24 cellular contexts compared by ENCODE assay signal in the genomic region with DNA sequence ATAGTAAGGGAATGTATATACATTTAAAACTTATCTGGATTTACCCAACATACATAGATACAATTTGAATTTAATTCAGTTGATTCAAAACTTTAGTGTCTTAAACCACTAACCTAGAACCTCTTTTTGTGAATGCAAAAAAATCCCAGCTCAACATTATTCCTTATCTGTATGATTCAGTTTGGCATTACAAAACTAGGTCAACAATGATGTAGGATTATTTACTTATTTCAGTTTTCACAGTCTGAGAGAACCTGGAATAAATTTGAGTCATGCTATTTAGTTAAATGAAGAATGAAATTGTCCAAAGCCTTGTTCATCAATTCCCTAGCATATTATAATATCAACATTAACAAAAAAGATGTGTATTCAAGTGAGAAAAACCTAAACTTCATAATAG. TPM values are rescaled to one million over a fixed set of nuclear protein-coding genes. Genes with fewer than 3 reads are reported as not detected.
DNase-seq lines count a peak whose midpoint lies in the region; ATAC-seq and TF ChIP-seq lines count a peak whose summit lies in the region.
"Had no signal": no experiment of that assay in that cellular context is flagged by ENCODE, and none has a peak within 500 bp of the region (broad histone marks: within the 10 kb centered on the region; RNA-seq: fewer than 3 reads in every experiment).

No MANE protein-coding gene starts in this region.

- H3K4me3 ChIP-seq in cardiac fibroblast (replicated peaks in 1 of 2; ENCODE audit: low read depth in 2 of 2, low read length in 2 of 2) (no peak overlapping the region), osteoblast (ENCODE audit: insufficient read depth, low read length) (no peak overlapping the region), tibial nerve (no peak overlapping the region), body of pancreas (no peak overlapping the region)

- no peak for TF ChIP-seq CTCF in VCaP (conservative IDR thresholded peaks at IDR 0.05)
- TF ChIP-seq CTCF in cardiac fibroblast (IDR thresholded peaks at IDR 0.05; ENCODE audit: low read depth, low read length) = no peak
- no peak for TF ChIP-seq CTCF in osteoblast (IDR thresholded peaks at IDR 0.05; ENCODE audit: extremely low read depth, low read depth, low read length)
- TF ChIP-seq CTCF in tibial nerve (IDR thresholded peaks at IDR 0.05) = no peak
- TF ChIP-seq CTCF in body of pancreas (IDR thresholded peaks at IDR 0.05) = no peak

- H3K27me3 ChIP-seq in osteoblast (ENCODE audit: insufficient read depth, low read length) = peaks cover 15% of the 10 kb centered on the region
- H3K27me3 ChIP-seq in tibial nerve = no peaks in the 10 kb centered on the region
- H3K27me3 ChIP-seq in body of pancreas = no peaks in the 10 kb centered on the region
- H3K27me3 ChIP-seq: BE2C had no signal

- H3K36me3 ChIP-seq in osteoblast (ENCODE audit: insufficient read depth, low read length) = no peaks in the 10 kb centered on the region
- H3K36me3 ChIP-seq in tibial nerve = no peaks in the 10 kb centered on the region
- H3K36me3 ChIP-seq in body of pancreas (replicated peaks in 1 of 2; ENCODE audit: insufficient read depth in 1 of 2, low read depth in 2 of 2) = no peaks in the 10 kb centered on the region
- H3K36me3 ChIP-seq: BE2C had no signal

- no peak overlapping the region for H3K4me2 ChIP-seq in osteoblast (ENCODE audit: insufficient read depth, low read length)

- H3K9me3 ChIP-seq in osteoblast (ENCODE audit: low read depth, low read length) (no peaks in the 10 kb centered on the region), tibial nerve (no peaks in the 10 kb centered on the region), body of pancreas (no peaks in the 10 kb centered on the region)
- H3K9me3 ChIP-seq: BE2C had no signal

- DNase-seq in DMS53 (lab: John Stamatoyannopoulos, UW) = peak; percentile 26
- DNase-seq in cardiac fibroblast (ENCODE audit: low read depth in 2 of 2) = peak; percentile 26 to 43
- DNase-seq in osteoblast (ENCODE audit: insufficient read length, low spot score, missing footprints) = peak; percentile 65
- DNase-seq in tibial nerve (ENCODE audit: low spot score in 2 of 2) = no peak
- DNase-seq in body of pancreas = no peak
- DNase-seq: 8988T; ACHN; BE2C; CD8-positive, alpha-beta memory T cell; DMS 273 treated with DMSO at 0.1 percent for 48 hours; DND-41; KBM-7; MV-4-11; NCI-H1105; NCI-H146; NCI-H1930; NCI-H446 treated with DMSO at 0.1 percent for 48 hours; NCI-H526; NCI-H82; RPMI8226; SHP77 treated with DMSO at 0.1 percent for 48 hours had no signal

- TF ChIP-seq POLR2A in tibial nerve (IDR thresholded peaks at IDR 0.05) (no peak), body of pancreas (IDR thresholded peaks at IDR 0.05) (no peak)

- intact Hi-C loops in body of pancreas (cut with DNase I) = loop anchor here (10.0 kb wide), 1 partner anchor 590 kb away; no protein-coding TSS in a partner anchor

- no peak for ATAC-seq in body of pancreas
- no peak for ATAC-seq in GM18520 (IDR thresholded peaks at IDR 0.05; ENCODE audit: unreplicated experiment)
- ATAC-seq: HCT116 had no signal

- no peaks in the 10 kb centered on the region for H3K79me2 ChIP-seq in osteoblast (ENCODE audit: insufficient read depth, low read length)

- peak overlapping the region; percentile 76; the same call in 1 of the 2 replicates for H3K27ac ChIP-seq in VCaP
- no peak overlapping the region for H3K27ac ChIP-seq in osteoblast (ENCODE audit: low read depth, low read length)
- no peak overlapping the region for H3K27ac ChIP-seq in tibial nerve
- H3K27ac ChIP-seq in body of pancreas = no peak overlapping the region

- no peak for TF ChIP-seq EP300 in tibial nerve (IDR thresholded peaks at IDR 0.05)

- no peaks in the 10 kb centered on the region for H3K4me1 ChIP-seq in osteoblast (ENCODE audit: insufficient read depth, low read length)
- H3K4me1 ChIP-seq in tibial nerve = peaks cover 0 to 6% (median under 1%) of the 10 kb centered on the region in 4 donors
- no peaks in the 10 kb centered on the region for H3K4me1 ChIP-seq in body of pancreas

- no peak overlapping the region for H2AFZ ChIP-seq in osteoblast (ENCODE audit: low read length)

- no peaks in the 10 kb centered on the region for H4K20me1 ChIP-seq in osteoblast (ENCODE audit: insufficient read depth, low read length)

RNA-seq across cellular contexts. Expression of gene PLCB1, which starts 7.4 kb away (rescaled TPM):
- 13.4 and 23.3 TPM in 2 replicates for total RNA-seq in osteoblast
- 10 to 100 TPM; 34.7 to 52.8 (median 39.2) TPM for total RNA-seq in tibial nerve
- 10 to 100 TPM; 32.9 to 46.1 TPM for total RNA-seq in body of pancreas

Comparison
In these comparisons a context has a peak if more than half of its experiments do, and no peak if none do; other contexts are left out.
1. DNase-seq: peak in DMS53 (single experiment), cardiac fibroblast (2 of 2) and osteoblast (single experiment); none in tibial nerve (0 of 2) and body of pancreas (0 of 4).